10 cellular contexts compared by ENCODE assay signal in the genomic region with DNA sequence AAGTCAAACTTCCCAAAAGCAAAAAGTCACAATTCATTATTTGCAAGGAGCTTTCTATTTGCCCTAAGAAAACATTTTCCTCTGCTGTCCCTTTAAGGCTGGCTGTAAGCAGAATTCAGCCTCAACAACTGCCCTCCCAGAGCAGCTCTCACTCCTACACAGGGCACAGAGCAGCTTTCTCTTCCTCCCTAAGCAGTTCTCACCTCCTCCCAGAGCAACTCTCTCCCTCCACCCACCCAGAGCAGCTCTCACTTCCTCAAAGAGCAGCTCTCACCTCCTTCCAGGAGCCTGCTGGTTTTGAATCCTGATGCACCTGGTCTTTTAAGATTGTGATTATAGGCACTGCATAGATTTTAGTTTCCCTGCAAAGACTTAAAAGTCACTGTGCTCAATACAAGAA.
DNase-seq lines count a peak whose midpoint lies in the region; ATAC-seq and TF ChIP-seq lines count a peak whose summit lies in the region.
"Had no signal": no experiment of that assay in that cellular context is flagged by ENCODE, and none has a peak within 500 bp of the region (broad histone marks: within the 10 kb centered on the region; RNA-seq: fewer than 3 reads in every experiment).

No MANE protein-coding gene starts in this region.

- no peaks in the 10 kb centered on the region for H3K79me2 ChIP-seq in PC-9 (ENCODE audit: low read depth)

- no peak overlapping the region for H2AFZ ChIP-seq in PC-9

- H3F3A ChIP-seq in PC-9 (ENCODE audit: insufficient read depth, low read depth) = no peaks in the 10 kb centered on the region

- no peaks in the 10 kb centered on the region for H3K4me1 Mint-ChIP-seq in WTC11

- no peaks in the 10 kb centered on the region; the same call in 1 of the 2 replicates for H4K20me1 ChIP-seq in PC-9 (ENCODE audit: insufficient read depth)

- TF ChIP-seq POLR2A in erythroblast (IDR thresholded peaks at IDR 0.05; ENCODE audit: low read length) = no peak

- no peaks in the 10 kb centered on the region for H3K27me3 ChIP-seq in HL-60 (ENCODE audit: insufficient read depth, poor library complexity, severe bottlenecking)
- H3K27me3 ChIP-seq in PC-9 (ENCODE audit: insufficient read depth, low read depth) = no peaks in the 10 kb centered on the region

- no peak overlapping the region for H3K27ac Mint-ChIP-seq in WTC11
- H3K27ac Mint-ChIP-seq: activated T-helper 1 cell treated with anti-CD3 and anti-CD28 coated beads, Interleukin-12 subunit alpha, Interleukin-12 subunit beta, Interleukin-2, Interleukin-4 antibody, amounts not matched to agents 30 ng/mL and 10 ng/mL and 1 ng/mL, durations not matched to agents 14 hours and 24 hours and 36 hours had no signal

- H3K4me3 ChIP-seq in HL-60 (replicated peaks; ENCODE audit: insufficient read depth, low read length) (no peak overlapping the region), mucosa of descending colon (no peak overlapping the region), PC-9 (no peak overlapping the region)
- H3K4me3 ChIP-seq: lower lobe of right lung had no signal

- intact Hi-C loops in mucosa of descending colon (cut with DNase I, micrococcal nuclease) = no loop called here
- intact Hi-C loops in sciatic nerve (cut with DNase I) = no loop called here
- intact Hi-C loops in PC-9 (cut with micrococcal nuclease; ENCODE audit: unreplicated experiment) = no loop called here

- ATAC-seq in GM19043 (IDR thresholded peaks at IDR 0.05; ENCODE audit: low read depth, unreplicated experiment) (peak; percentile 97), HG02678 (IDR thresholded peaks at IDR 0.05; ENCODE audit: unreplicated experiment) (peak; percentile 98), mucosa of descending colon (peak; percentile 47), sciatic nerve (no peak), WTC11 (no peak)

- no peaks in the 10 kb centered on the region for H3K27me3 Mint-ChIP-seq in WTC11 (ENCODE audit: low read depth)

- H3K27ac ChIP-seq in HL-60 (replicated peaks) = no peak overlapping the region
- no peak overlapping the region for H3K27ac ChIP-seq in PC-9
- H3K27ac ChIP-seq: lower lobe of right lung had no signal

- 0 out of 2 replicates have a peak, but pooled peaks cover 3% of the 10 kb centered on the region for H3K36me3 Mint-ChIP-seq in WTC11

- H3K36me3 ChIP-seq in mucosa of descending colon (ENCODE audit: low read depth) (no peaks in the 10 kb centered on the region), PC-9 (ENCODE audit: low read depth) (no peaks in the 10 kb centered on the region)
- H3K36me3 ChIP-seq: lower lobe of right lung had no signal

- H3K4me2 ChIP-seq in PC-9 = no peak overlapping the region

- TF ChIP-seq CTCF in HL-60 (IDR thresholded peaks at IDR 0.05; ENCODE audit: insufficient read depth, low read length) (no peak), mucosa of descending colon (IDR thresholded peaks at IDR 0.05) (no peak), PC-9 (conservative IDR thresholded peaks at IDR 0.05) (no peak), WTC11 (IDR thresholded peaks at IDR 0.05) (no peak)

- no peaks in the 10 kb centered on the region for H3K9me2 ChIP-seq in PC-9 (ENCODE audit: insufficient read depth)

- CTCF ChIA-PET in PC-9 (lab: Charles Lee) = no interaction called here
- CTCF ChIA-PET in WTC11 (lab: Charles Lee) = no interaction called here

- DNase-seq in HL-60 (ENCODE audit: low read depth in 1 of 2, low spot score in 1 of 2) (peak; percentile 21 to 37), mucosa of descending colon (no peak), sciatic nerve (ENCODE audit: low spot score) (no peak), erythroblast (lab: John Stamatoyannopoulos, UW) (no peak), PC-9 (no peak), WTC11 (ENCODE audit: low spot score) (no peak)
- DNase-seq: lower lobe of right lung had no signal

- POLR2A ChIA-PET in PC-9 (lab: Charles Lee; ENCODE audit: unreplicated experiment) = no interaction called here
- POLR2A ChIA-PET in WTC11 (lab: Charles Lee) = interaction anchor here (0.6 kb wide), 1 partner anchor 44 kb away, joined by 6 read pairs; no protein-coding TSS in a partner anchor

- BruUV-seq in PC-9 (replicated peaks; lab: Mats Ljungman, UMichigan) = no TSS peak

- H3K9me3 ChIP-seq in mucosa of descending colon (no peaks in the 10 kb centered on the region), PC-9 (ENCODE audit: insufficient read depth, low read depth) (no peaks in the 10 kb centered on the region)
- H3K9me3 ChIP-seq: lower lobe of right lung had no signal

- H3K4me1 ChIP-seq in mucosa of descending colon (ENCODE audit: low read depth) = no peaks in the 10 kb centered on the region
- H3K4me1 ChIP-seq in PC-9 (replicated peaks; ENCODE audit: insufficient read depth) = no peaks in the 10 kb centered on the region
- H3K4me1 ChIP-seq: lower lobe of right lung had no signal

- H3K9me3 Mint-ChIP-seq in WTC11 = no peaks in the 10 kb centered on the region
- H3K9me3 Mint-ChIP-seq: activated T-helper 1 cell treated with anti-CD3 and anti-CD28 coated beads, Interleukin-12 subunit alpha, Interleukin-12 subunit beta, Interleukin-2, Interleukin-4 antibody, amounts not matched to agents 30 ng/mL and 10 ng/mL and 1 ng/mL, durations not matched to agents 14 hours and 24 hours and 36 hours had no signal

- no peak overlapping the region for H3K4me3 Mint-ChIP-seq in WTC11
- H3K4me3 Mint-ChIP-seq: activated T-helper 1 cell treated with anti-CD3 and anti-CD28 coated beads, Interleukin-12 subunit alpha, Interleukin-12 subunit beta, Interleukin-2, Interleukin-4 antibody, amounts not matched to agents 30 ng/mL and 10 ng/mL and 1 ng/mL, durations not matched to agents 14 hours and 24 hours and 36 hours had no signal

TF ChIP-seq in WTC11, 78 proteins besides CTCF, POLR2A, EP300 and RAD21 (continues in another document):
- TF ChIP-seq, protein P1, sequence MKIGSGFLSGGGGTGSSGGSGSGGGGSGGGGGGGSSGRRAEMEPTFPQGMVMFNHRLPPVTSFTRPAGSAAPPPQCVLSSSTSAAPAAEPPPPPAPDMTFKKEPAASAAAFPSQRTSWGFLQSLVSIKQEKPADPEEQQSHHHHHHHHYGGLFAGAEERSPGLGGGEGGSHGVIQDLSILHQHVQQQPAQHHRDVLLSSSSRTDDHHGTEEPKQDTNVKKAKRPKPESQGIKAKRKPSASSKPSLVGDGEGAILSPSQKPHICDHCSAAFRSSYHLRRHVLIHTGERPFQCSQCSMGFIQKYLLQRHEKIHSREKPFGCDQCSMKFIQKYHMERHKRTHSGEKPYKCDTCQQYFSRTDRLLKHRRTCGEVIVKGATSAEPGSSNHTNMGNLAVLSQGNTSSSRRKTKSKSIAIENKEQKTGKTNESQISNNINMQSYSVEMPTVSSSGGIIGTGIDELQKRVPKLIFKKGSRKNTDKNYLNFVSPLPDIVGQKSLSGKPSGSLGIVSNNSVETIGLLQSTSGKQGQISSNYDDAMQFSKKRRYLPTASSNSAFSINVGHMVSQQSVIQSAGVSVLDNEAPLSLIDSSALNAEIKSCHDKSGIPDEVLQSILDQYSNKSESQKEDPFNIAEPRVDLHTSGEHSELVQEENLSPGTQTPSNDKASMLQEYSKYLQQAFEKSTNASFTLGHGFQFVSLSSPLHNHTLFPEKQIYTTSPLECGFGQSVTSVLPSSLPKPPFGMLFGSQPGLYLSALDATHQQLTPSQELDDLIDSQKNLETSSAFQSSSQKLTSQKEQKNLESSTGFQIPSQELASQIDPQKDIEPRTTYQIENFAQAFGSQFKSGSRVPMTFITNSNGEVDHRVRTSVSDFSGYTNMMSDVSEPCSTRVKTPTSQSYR (CRISPR knock-in tag; IDR thresholded peaks at IDR 0.05) = no peak
- TF ChIP-seq TEAD1 (CRISPR knock-in tag; IDR thresholded peaks at IDR 0.05) (no peak), NR2C2 (CRISPR knock-in tag; IDR thresholded peaks at IDR 0.05) (no peak), ZNF671 (CRISPR knock-in tag; IDR thresholded peaks at IDR 0.05) (no peak), ZNF138 (CRISPR knock-in tag; conservative IDR thresholded peaks at IDR 0.05) (no peak), GRHL2 (CRISPR knock-in tag; IDR thresholded peaks at IDR 0.05; ENCODE audit: insufficient replicate concordance, severe bottlenecking) (no peak), GTF2I (CRISPR knock-in tag; conservative IDR thresholded peaks at IDR 0.05) (no peak), ZNF396 (CRISPR knock-in tag; IDR thresholded peaks at IDR 0.05; ENCODE audit: borderline replicate concordance) (no peak), SP1 (CRISPR knock-in tag; conservative IDR thresholded peaks at IDR 0.05) (no peak), JAZF1 (CRISPR knock-in tag; IDR thresholded peaks at IDR 0.05) (no peak)
- TF ChIP-seq, protein P2, sequence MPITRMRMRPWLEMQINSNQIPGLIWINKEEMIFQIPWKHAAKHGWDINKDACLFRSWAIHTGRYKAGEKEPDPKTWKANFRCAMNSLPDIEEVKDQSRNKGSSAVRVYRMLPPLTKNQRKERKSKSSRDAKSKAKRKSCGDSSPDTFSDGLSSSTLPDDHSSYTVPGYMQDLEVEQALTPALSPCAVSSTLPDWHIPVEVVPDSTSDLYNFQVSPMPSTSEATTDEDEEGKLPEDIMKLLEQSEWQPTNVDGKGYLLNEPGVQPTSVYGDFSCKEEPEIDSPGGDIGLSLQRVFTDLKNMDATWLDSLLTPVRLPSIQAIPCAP (CRISPR knock-in tag; IDR thresholded peaks at IDR 0.05) = no peak
- TF ChIP-seq, protein P3, sequence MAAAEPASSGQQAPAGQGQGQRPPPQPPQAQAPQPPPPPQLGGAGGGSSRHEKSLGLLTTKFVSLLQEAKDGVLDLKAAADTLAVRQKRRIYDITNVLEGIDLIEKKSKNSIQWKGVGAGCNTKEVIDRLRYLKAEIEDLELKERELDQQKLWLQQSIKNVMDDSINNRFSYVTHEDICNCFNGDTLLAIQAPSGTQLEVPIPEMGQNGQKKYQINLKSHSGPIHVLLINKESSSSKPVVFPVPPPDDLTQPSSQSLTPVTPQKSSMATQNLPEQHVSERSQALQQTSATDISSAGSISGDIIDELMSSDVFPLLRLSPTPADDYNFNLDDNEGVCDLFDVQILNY (CRISPR knock-in tag; IDR thresholded peaks at IDR 0.05) = no peak
- TF ChIP-seq, protein P4, sequence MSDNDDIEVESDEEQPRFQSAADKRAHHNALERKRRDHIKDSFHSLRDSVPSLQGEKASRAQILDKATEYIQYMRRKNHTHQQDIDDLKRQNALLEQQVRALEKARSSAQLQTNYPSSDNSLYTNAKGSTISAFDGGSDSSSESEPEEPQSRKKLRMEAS (CRISPR knock-in tag; IDR thresholded peaks at IDR 0.05) = no peak

Comparison
In these comparisons a context has a peak if more than half of its experiments do, and no peak if none do; other contexts are left out.
1. ATAC-seq: peak in GM19043 (single experiment), HG02678 (single experiment) and mucosa of descending colon (single experiment); none in sciatic nerve (single experiment) and WTC11 (single experiment).
2. DNase-seq: peak in HL-60 (2 of 2); none in mucosa of descending colon (0 of 3), sciatic nerve (single experiment), erythroblast (0 of 2), PC-9 (0 of 2) and WTC11 (single experiment).